In the genomic region with DNA sequence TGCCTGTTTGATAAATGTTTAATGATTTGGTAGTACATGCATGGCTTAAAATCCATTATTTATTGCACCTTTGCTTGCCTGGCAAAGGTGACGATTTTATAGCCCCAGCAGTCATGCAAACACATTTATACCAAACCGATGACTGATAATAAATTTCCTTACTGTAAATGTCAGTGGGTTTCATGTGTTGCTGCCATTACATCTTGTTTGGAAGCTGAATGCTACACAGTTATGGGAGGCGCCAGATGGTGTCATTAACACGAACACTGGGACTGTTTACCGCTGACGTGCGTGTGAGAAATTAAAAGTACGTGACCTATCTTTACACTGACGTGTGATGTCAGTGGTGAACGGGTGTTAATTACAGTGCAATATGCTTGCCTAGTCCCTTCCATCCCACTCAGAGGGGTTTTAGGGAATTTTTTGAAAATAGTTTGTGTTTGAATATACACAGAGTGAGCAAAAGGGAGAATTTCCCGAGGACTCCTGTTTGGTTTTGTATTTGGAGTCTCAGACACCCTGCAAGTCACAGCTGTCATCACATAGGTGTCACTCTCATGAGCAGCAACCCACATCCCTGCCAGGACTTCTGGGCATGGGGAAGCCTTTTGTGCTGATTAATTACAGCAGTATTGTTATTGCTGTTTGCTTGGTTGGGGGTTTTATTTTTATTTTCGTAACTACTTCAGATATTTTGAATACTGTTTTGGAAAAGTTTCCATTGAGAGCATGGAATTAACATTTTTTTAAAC, we compare ENCODE assay signal across 13 cellular contexts.
DNase-seq lines count a peak whose midpoint lies in the region; ATAC-seq and TF ChIP-seq lines count a peak whose summit lies in the region.
"Had no signal": no experiment of that assay in that cellular context is flagged by ENCODE, and none has a peak within 500 bp of the region (broad histone marks: within the 10 kb centered on the region; RNA-seq: fewer than 3 reads in every experiment).

No MANE protein-coding gene starts in this region.

- H3K36me3 Mint-ChIP-seq in CD8-positive, alpha-beta memory T cell: peaks cover 0 to 20% (median 0%) of the 10 kb centered on the region in 3 donors
- H3K36me3 Mint-ChIP-seq: activated naive CD4-positive, alpha-beta T cell treated with anti-CD3 and anti-CD28 coated beads, Interleukin-2, amount 50 U/mL, for 24 hours had no signal

- DNase-seq in CD8-positive, alpha-beta memory T cell: peak in 2 of 5 donors; percentile 11 to 28
- DNase-seq in NCI-H1436 (lab: John Stamatoyannopoulos, UW) (peak; percentile 48), NCI-H69 (lab: John Stamatoyannopoulos, UW) (peak; percentile 99), heart right ventricle (peak in 1 of 2 donors; percentile 66), uterus (no peak), T-helper 1 cell (no peak)
- DNase-seq: cerebellar nuclear complex; SJCRH30; stimulated activated CD4-positive, alpha-beta T cell treated with anti-CD3 and anti-CD28 coated beads, Interleukin-15, amount 100 ng/mL, for 24 hours; upper lobe of left lung had no signal

- no peak overlapping the region for H3K27ac ChIP-seq in CD8-positive, alpha-beta memory T cell (ENCODE audit: low read depth, low read length)
- peak overlapping the region; percentile 31 to 87 (median 72) for H3K27ac ChIP-seq in heart right ventricle
- no peak overlapping the region for H3K27ac ChIP-seq in uterus
- H3K27ac ChIP-seq: SJCRH30, upper lobe of left lung had no signal

- H3K4me3 ChIP-seq in CD8-positive, alpha-beta memory T cell (ENCODE audit: low read length): no peak overlapping the region
- H3K4me3 ChIP-seq in heart right ventricle (peak overlapping the region in 3 of 10 donors; percentile 17 to 31 (median 17)), uterus (no peak overlapping the region)
- H3K4me3 ChIP-seq: SJCRH30, upper lobe of left lung had no signal

- no peak for TF ChIP-seq POLR2A in uterus (IDR thresholded peaks at IDR 0.05)

- H3K27me3 Mint-ChIP-seq in CD8-positive, alpha-beta memory T cell: peaks cover 6 to 39% of the 10 kb centered on the region in 2 donors

- H3K9me3 Mint-ChIP-seq in CD8-positive, alpha-beta memory T cell: peaks cover 4 to 19% (median 11%) of the 10 kb centered on the region in 5 donors
- H3K9me3 Mint-ChIP-seq: activated naive CD4-positive, alpha-beta T cell treated with anti-CD3 and anti-CD28 coated beads, Interleukin-2, amount 50 U/mL, for 24 hours had no signal

- H3K4me3 Mint-ChIP-seq in CD8-positive, alpha-beta memory T cell: peak overlapping the region in 4 of 7 donors; percentile 8 to 66 (median 56)
- H3K4me3 Mint-ChIP-seq: activated naive CD4-positive, alpha-beta T cell treated with anti-CD3 and anti-CD28 coated beads, Interleukin-2, amount 50 U/mL, for 24 hours had no signal

- H3K9me3 ChIP-seq in CD8-positive, alpha-beta memory T cell (ENCODE audit: low read length): no peaks in the 10 kb centered on the region
- peaks cover 0 to 12% (median 0%) of the 10 kb centered on the region in 11 donors for H3K9me3 ChIP-seq in heart right ventricle
- H3K9me3 ChIP-seq in uterus: no peaks in the 10 kb centered on the region
- H3K9me3 ChIP-seq: SJCRH30, upper lobe of left lung had no signal

- CTCF ChIA-PET in CD8-positive, alpha-beta memory T cell (lab: Charles Lee): no interaction called here

- 26 to 44% methylated on average over 12 of the region's 12 CpGs for WGBS in heart right ventricle, 2 donors

- peak; percentile 57 to 91 (median 88) for ATAC-seq in heart right ventricle
- ATAC-seq in HG02938 (IDR thresholded peaks at IDR 0.05; ENCODE audit: unreplicated experiment): no peak
- ATAC-seq in GM18867 (IDR thresholded peaks at IDR 0.05; ENCODE audit: unreplicated experiment): no peak

- H3K4me1 ChIP-seq in CD8-positive, alpha-beta memory T cell (ENCODE audit: insufficient read depth, low read length): no peaks in the 10 kb centered on the region
- H3K4me1 ChIP-seq in heart right ventricle: peaks cover 3 to 45% (median 17%) of the 10 kb centered on the region in 9 donors
- H3K4me1 ChIP-seq in uterus: no peaks in the 10 kb centered on the region
- H3K4me1 ChIP-seq: SJCRH30, upper lobe of left lung had no signal

- POLR2A ChIA-PET in CD8-positive, alpha-beta memory T cell (lab: Charles Lee): no interaction called here

- H3K36me3 ChIP-seq in CD8-positive, alpha-beta memory T cell (ENCODE audit: insufficient read depth, low read length): no peaks in the 10 kb centered on the region
- H3K36me3 ChIP-seq in heart right ventricle (no peaks in the 10 kb centered on the region), uterus (no peaks in the 10 kb centered on the region)
- H3K36me3 ChIP-seq: SJCRH30, upper lobe of left lung had no signal

- no peaks in the 10 kb centered on the region for H3K27me3 ChIP-seq in CD8-positive, alpha-beta memory T cell (ENCODE audit: insufficient read depth, low read length, poor library complexity, severe bottlenecking)
- H3K27me3 ChIP-seq in heart right ventricle (peaks cover 0 to 12% (median 0%) of the 10 kb centered on the region in 7 donors), uterus (no peaks in the 10 kb centered on the region)
- H3K27me3 ChIP-seq: SJCRH30, upper lobe of left lung had no signal

- peak overlapping the region in 6 of 8 donors; percentile 43 to 78 (median 68) for H3K27ac Mint-ChIP-seq in CD8-positive, alpha-beta memory T cell
- H3K27ac Mint-ChIP-seq: activated naive CD4-positive, alpha-beta T cell treated with anti-CD3 and anti-CD28 coated beads, Interleukin-2, amount 50 U/mL, for 24 hours had no signal

- peaks cover 0 to 5% (median 2%) of the 10 kb centered on the region in 3 donors for H3K4me1 Mint-ChIP-seq in CD8-positive, alpha-beta memory T cell
- H3K4me1 Mint-ChIP-seq: activated naive CD4-positive, alpha-beta T cell treated with anti-CD3 and anti-CD28 coated beads, Interleukin-2, amount 50 U/mL, for 24 hours had no signal

- no peak for TF ChIP-seq CTCF in heart right ventricle (IDR thresholded peaks at IDR 0.05)
- no peak for TF ChIP-seq CTCF in uterus (IDR thresholded peaks at IDR 0.05)

- intact Hi-C loops in heart right ventricle (cut with DNase I): loop anchor here in 2 of 10 donors (2.0 to 10.0 kb wide), 3 partner anchors 81 to 129 kb away; no protein-coding TSS in a partner anchor
- intact Hi-C loops in uterus (cut with DNase I; ENCODE audit: low total_unique reads): no loop called here

Comparison
In these comparisons a context has a peak if more than half of its experiments do, and no peak if none do; other contexts are left out.
1. DNase-seq: peak in NCI-H1436 (single experiment) and NCI-H69 (single experiment); none in uterus (0 of 2) and T-helper 1 cell (0 of 5).
2. H3K27ac ChIP-seq: peak in heart right ventricle (10 of 10); none in CD8-positive, alpha-beta memory T cell (single experiment) and uterus (0 of 2).
3. ATAC-seq: peak in heart right ventricle (8 of 8); none in HG02938 (single experiment) and GM18867 (single experiment).